Comparison of ENCODE assay signal across 29 cellular contexts in genomic region chr9:94479757-94480156, GRCh38.
"Had no signal": no experiment of that assay in that cellular context is flagged by ENCODE, and none has a peak within 500 bp of the region (broad histone marks: within the 10 kb centered on the region; RNA-seq: fewer than 3 reads in every experiment).

No MANE protein-coding gene starts in this region.

- H3K9me3 ChIP-seq: ascending aorta had no signal

- H3K27me3 ChIP-seq: ascending aorta, cardiac muscle cell had no signal

- H3K27ac ChIP-seq: ascending aorta, cardiac muscle cell, PC-9, RWPE1 had no signal

- ATAC-seq: activated CD8-positive, alpha-beta T cell treated with anti-CD3 and anti-CD28 coated beads for 36 hours; activated T-cell treated with anti-CD3 and anti-CD28 coated beads, Interleukin-2, amount 50 U/mL, for 72 hours; activated T-helper 17 cell treated with anti-CD3 and anti-CD28 coated beads, Interleukin-2, amount 50 U/mL, for 72 hours; Right ventricle myocardium inferior had no signal

- DNase-seq: activated CD4-positive, alpha-beta T cell treated with anti-CD3 and anti-CD28 coated beads, Interleukin-2, amount 10 ng/mL, durations not matched to agents 24 days and 14 days; activated CD4-positive, alpha-beta T cell treated with anti-CD3 and anti-CD28 coated beads, Interleukin-2, amount 50 U/mL, for 4 hours; activated CD8-positive, alpha-beta T cell treated with anti-CD3 and anti-CD28 coated beads for 36 hours; activated effector memory CD4-positive, alpha-beta T cell treated with anti-CD3 and anti-CD28 coated beads, Interleukin-2, amount 50 U/mL, for 16 hours; activated naive CD4-positive, alpha-beta T cell; activated naive CD8-positive, alpha-beta T cell treated with anti-CD3 and anti-CD28 coated beads, Interleukin-2, amount 10 ng/mL, durations not matched to agents 7 days and 5 days; activated T-cell treated with anti-CD3 and anti-CD28 coated beads, Interleukin-2, amount 50 U/mL, for 1 hour; activated T-cell treated with anti-CD3 and anti-CD28 coated beads, Interleukin-2, amount 50 U/mL, for 72 hours; amygdala; NCI-H1092 treated with DMSO at 0.1 percent for 48 hours; NCI-H1417; NCI-H146; NCI-H187; NCI-H2029 treated with DMSO at 0.1 percent for 48 hours; NCI-H2107; NCI-H2171; NCI-H510A; NCI-H526; NCI-H748 treated with DMSO at 0.1 percent for 48 hours; NK-92 treated with Interleukin-12 subunit alpha and Interleukin-12 subunit beta, amount 100 ng/mL, for 24 hours; PC-9; SIG-M5 had no signal

- FAIRE-seq: RCC 7860, TTC549 had no signal

- H3K4me3 ChIP-seq: ascending aorta, cardiac muscle cell, PC-9 had no signal

- H3K36me3 ChIP-seq: ascending aorta, cardiac muscle cell had no signal

- H3K4me1 ChIP-seq: ascending aorta had no signal
